ENCODE assay signal across 15 cellular contexts in the genomic region with DNA sequence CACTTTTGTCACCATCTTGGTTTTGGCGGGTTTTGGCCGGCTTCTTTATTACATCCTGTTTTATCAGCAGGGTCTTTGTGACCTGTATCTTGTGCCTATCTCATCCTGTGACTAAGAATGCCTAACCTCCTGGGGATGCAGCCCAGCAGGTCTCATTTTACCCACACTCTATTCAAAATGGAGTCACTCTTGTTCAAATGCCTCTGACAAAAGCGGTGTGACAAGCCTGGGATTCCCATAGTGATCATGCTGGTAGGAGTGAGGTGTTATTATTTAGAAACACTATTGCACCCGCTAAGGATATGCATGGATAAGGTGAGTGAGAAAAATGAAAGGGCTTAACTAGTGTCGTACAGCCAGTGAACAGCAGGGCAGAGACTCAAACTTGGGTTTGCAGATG.
A peak's percentile ranks its signal among the peaks of the same experiment; 100 is the strongest.
DNase-seq lines count a peak whose midpoint lies in the region; ATAC-seq and TF ChIP-seq lines count a peak whose summit lies in the region.
"Had no signal": no experiment of that assay in that cellular context is flagged by ENCODE, and none has a peak within 500 bp of the region (broad histone marks: within the 10 kb centered on the region; RNA-seq: fewer than 3 reads in every experiment).

No MANE protein-coding gene starts in this region.

- TF ChIP-seq CTCF in VCaP (conservative IDR thresholded peaks at IDR 0.05) (no peak), coronary artery (IDR thresholded peaks at IDR 0.05) (no peak)

- no peaks in the 10 kb centered on the region for H3K27me3 Mint-ChIP-seq in activated naive CD4-positive, alpha-beta T cell treated with anti-CD3 and anti-CD28 coated beads, Interleukin-2, amount 50 U/mL, for 24 hours
- H3K27me3 Mint-ChIP-seq: CD4-positive, CD25-positive, alpha-beta regulatory T cell had no signal

- no peak for DNase-seq in activated naive CD4-positive, alpha-beta T cell treated with anti-CD3 and anti-CD28 coated beads, Interleukin-2, amount 50 U/mL, for 16 hours
- DNase-seq in coronary artery (ENCODE audit: low spot score) (peak; percentile 1), putamen (ENCODE audit: low spot score) (no peak), right cardiac atrium (no peak), 8988T (no peak)
- DNase-seq: ACHN; BE2C; C1 segment of cervical spinal cord; Caco-2; CD4-positive, CD25-positive, alpha-beta regulatory T cell; CD8-positive, alpha-beta memory T cell; GM23248 had no signal

- peaks cover 6% of the 10 kb centered on the region for H3K9me3 Mint-ChIP-seq in activated naive CD4-positive, alpha-beta T cell treated with anti-CD3 and anti-CD28 coated beads, Interleukin-2, amount 50 U/mL, for 24 hours

- H3K27ac ChIP-seq in VCaP (peak overlapping the region; percentile 80), coronary artery (no peak overlapping the region), right cardiac atrium (ENCODE audit: low read length) (no peak overlapping the region)
- H3K27ac ChIP-seq: GM23248 had no signal

- peaks cover 4% of the 10 kb centered on the region for H3K9me3 ChIP-seq in right cardiac atrium (ENCODE audit: control insufficient read depth, low read length)
- H3K9me3 ChIP-seq: BE2C, HAP-1 had no signal

- WGBS in right cardiac atrium, result 55% methylated on average over 5 of the region's 5 CpGs

- peak overlapping the region; percentile 36 for H3K27ac Mint-ChIP-seq in activated naive CD4-positive, alpha-beta T cell treated with anti-CD3 and anti-CD28 coated beads, Interleukin-2, amount 50 U/mL, for 24 hours
- H3K27ac Mint-ChIP-seq: CD4-positive, CD25-positive, alpha-beta regulatory T cell; CD8-positive, alpha-beta memory T cell had no signal

- H3K4me1 ChIP-seq in right cardiac atrium (ENCODE audit: control insufficient read depth, insufficient read depth, low read length), result no peaks in the 10 kb centered on the region
- H3K4me1 ChIP-seq: BE2C, Caco-2, HAP-1 had no signal

- peaks cover 22% of the 10 kb centered on the region for H3K4me1 Mint-ChIP-seq in activated naive CD4-positive, alpha-beta T cell treated with anti-CD3 and anti-CD28 coated beads, Interleukin-2, amount 50 U/mL, for 24 hours

- H3K4me3 ChIP-seq in coronary artery (no peak overlapping the region), right cardiac atrium (ENCODE audit: low read length) (no peak overlapping the region)
- H3K4me3 ChIP-seq: GM23248, HAP-1 had no signal

- peaks cover 2% of the 10 kb centered on the region for H3K36me3 Mint-ChIP-seq in activated naive CD4-positive, alpha-beta T cell treated with anti-CD3 and anti-CD28 coated beads, Interleukin-2, amount 50 U/mL, for 24 hours
- H3K36me3 Mint-ChIP-seq: CD4-positive, CD25-positive, alpha-beta regulatory T cell had no signal

- peaks cover 3% of the 10 kb centered on the region for H3K27me3 ChIP-seq in right cardiac atrium (ENCODE audit: control insufficient read depth, insufficient read depth)

- no peak for ATAC-seq in right cardiac atrium

- intact Hi-C loops in right cardiac atrium (cut with DNase I), result no loop called here

- H3K4me3 Mint-ChIP-seq in activated naive CD4-positive, alpha-beta T cell treated with anti-CD3 and anti-CD28 coated beads, Interleukin-2, amount 50 U/mL, for 24 hours, result no peak overlapping the region
- H3K4me3 Mint-ChIP-seq: CD4-positive, CD25-positive, alpha-beta regulatory T cell; CD8-positive, alpha-beta memory T cell had no signal
